In genomic region chr5:42021923-42022322, GRCh38 we compare ENCODE assay signal across 26 cellular contexts.
DNase-seq lines count a peak whose midpoint lies in the region; ATAC-seq, FAIRE-seq and TF ChIP-seq lines count a peak whose summit lies in the region.
"Had no signal": no experiment of that assay in that cellular context is flagged by ENCODE, and none has a peak within 500 bp of the region (broad histone marks: within the 10 kb centered on the region; RNA-seq: fewer than 3 reads in every experiment).

No MANE protein-coding gene starts in this region.

- ATAC-seq in GM19351 (IDR thresholded peaks at IDR 0.05; ENCODE audit: unreplicated experiment) (peak; percentile 98), HG03432 (IDR thresholded peaks at IDR 0.05; ENCODE audit: unreplicated experiment) (peak; percentile 66), GM18870 (IDR thresholded peaks at IDR 0.05; ENCODE audit: unreplicated experiment) (no peak)
- ATAC-seq: activated CD8-positive, alpha-beta T cell treated with anti-CD3 and anti-CD28 coated beads, Interleukin-2, amount 10 ng/mL, durations not matched to agents 7 days and 5 days; activated T-cell treated with anti-CD3 and anti-CD28 coated beads, Interleukin-2, amount 50 U/mL, for 4 hours; T-helper 17 cell; WTC11 had no signal

- no peaks in the 10 kb centered on the region for H3K27me3 ChIP-seq in astrocyte (ENCODE audit: insufficient read depth, low read length)
- H3K27me3 ChIP-seq: BE2C, suprapubic skin had no signal

- H3K9me3 ChIP-seq in astrocyte (ENCODE audit: insufficient read depth, low read depth, low read length): no peaks in the 10 kb centered on the region
- H3K9me3 ChIP-seq: BE2C, suprapubic skin had no signal

- no peaks in the 10 kb centered on the region for H3K36me3 Mint-ChIP-seq in astrocyte (ENCODE audit: low read depth, unreplicated experiment)
- H3K36me3 Mint-ChIP-seq: activated naive CD8-positive, alpha-beta T cell treated with anti-CD3 and anti-CD28 coated beads for 36 hours; IgD-negative memory B cell; memory B cell; WTC11 had no signal

- H3K27ac ChIP-seq in astrocyte (ENCODE audit: low read depth, low read length): no peak overlapping the region
- H3K27ac ChIP-seq: suprapubic skin had no signal

- no peaks in the 10 kb centered on the region for H3K4me1 ChIP-seq in astrocyte (ENCODE audit: insufficient read depth, low read length)
- H3K4me1 ChIP-seq: BE2C, suprapubic skin had no signal

- no peak overlapping the region for H3K4me3 ChIP-seq in astrocyte (ENCODE audit: insufficient read depth, low read depth, low read length)
- H3K4me3 ChIP-seq: suprapubic skin had no signal

- no peaks in the 10 kb centered on the region for H3K9me3 Mint-ChIP-seq in astrocyte (ENCODE audit: unreplicated experiment)

- DNase-seq in astrocyte (ENCODE audit: low read depth): peak; percentile 13
- DNase-seq in NOMO-1 (lab: John Stamatoyannopoulos, UW; ENCODE audit: unreplicated experiment in 2 of 2): no peak
- no peak for DNase-seq in activated CD4-positive, alpha-beta T cell treated with anti-CD3 and anti-CD28 coated beads, Interleukin-2, amount 50 U/mL, for 48 hours
- no peak for DNase-seq in GM19238 (ENCODE audit: insufficient read length, low spot score)
- DNase-seq: activated CD8-positive, alpha-beta T cell treated with anti-CD3 and anti-CD28 coated beads, Interleukin-2, amount 10 ng/mL, durations not matched to agents 7 days and 5 days; activated naive CD8-positive, alpha-beta T cell treated with anti-CD3 and anti-CD28 coated beads for 36 hours; activated T-cell treated with anti-CD3 and anti-CD28 coated beads, Interleukin-2, amount 50 U/mL, for 4 hours; BE2C; cortex of kidney; H9; hypothalamus; kidney; NCI-H187 treated with DMSO at 0.1 percent for 48 hours; NCI-H510A; posterior cingulate gyrus; SHP77; stimulated activated CD8-positive, alpha-beta memory T cell treated with anti-CD3 and anti-CD28 coated beads, Interleukin-4, amount 100 ng/mL, for 48 hours; T-helper 17 cell had no signal

- peaks cover 22% of the 10 kb centered on the region for H3K4me1 Mint-ChIP-seq in astrocyte (ENCODE audit: low read depth, unreplicated experiment)
- H3K4me1 Mint-ChIP-seq: activated naive CD8-positive, alpha-beta T cell treated with anti-CD3 and anti-CD28 coated beads for 36 hours; IgD-negative memory B cell; memory B cell; nephron had no signal

- H3K27me3 Mint-ChIP-seq in astrocyte (ENCODE audit: low read depth, unreplicated experiment): no peaks in the 10 kb centered on the region

- H3K79me2 ChIP-seq in astrocyte (ENCODE audit: insufficient read depth, low read length): no peaks in the 10 kb centered on the region

- H3K4me2 ChIP-seq in astrocyte (ENCODE audit: low read length): no peak overlapping the region

- H3K27ac Mint-ChIP-seq in astrocyte (ENCODE audit: unreplicated experiment): peak overlapping the region; percentile 93
- H3K27ac Mint-ChIP-seq: activated CD8-positive, alpha-beta T cell treated with anti-CD3 and anti-CD28 coated beads, Interleukin-2, amount 10 ng/mL, durations not matched to agents 7 days and 5 days; activated naive CD8-positive, alpha-beta T cell treated with anti-CD3 and anti-CD28 coated beads for 36 hours; H9; IgD-negative memory B cell; memory B cell; nephron; T-helper 17 cell; WTC11 had no signal

- no peaks in the 10 kb centered on the region for H4K20me1 ChIP-seq in astrocyte (ENCODE audit: insufficient read depth, low read length)

- FAIRE-seq in astrocyte (lab: Jason Lieb, UNC): no peak
- FAIRE-seq: kidney had no signal

- H3K36me3 ChIP-seq in astrocyte (ENCODE audit: insufficient read depth, low read length): no peaks in the 10 kb centered on the region
- H3K36me3 ChIP-seq: BE2C, suprapubic skin had no signal

- no peak for TF ChIP-seq CTCF in astrocyte (IDR thresholded peaks at IDR 0.05; ENCODE audit: insufficient read depth, low read depth, low read length)

- H3K9ac ChIP-seq in astrocyte (ENCODE audit: low read length): no peak overlapping the region

- no peak overlapping the region for H2AFZ ChIP-seq in astrocyte (ENCODE audit: low read depth, low read length)

- no peak overlapping the region for H3K4me3 Mint-ChIP-seq in astrocyte (ENCODE audit: unreplicated experiment)
- H3K4me3 Mint-ChIP-seq: activated CD8-positive, alpha-beta T cell treated with anti-CD3 and anti-CD28 coated beads, Interleukin-2, amount 10 ng/mL, durations not matched to agents 7 days and 5 days; activated naive CD8-positive, alpha-beta T cell treated with anti-CD3 and anti-CD28 coated beads for 36 hours; activated T-cell treated with anti-CD3 and anti-CD28 coated beads, Interleukin-2, amount 50 U/mL, for 4 hours; H9; IgD-negative memory B cell; memory B cell; nephron; T-helper 17 cell; WTC11 had no signal
